Comparison of ENCODE assay signal across 8 cellular contexts in the genomic region with DNA sequence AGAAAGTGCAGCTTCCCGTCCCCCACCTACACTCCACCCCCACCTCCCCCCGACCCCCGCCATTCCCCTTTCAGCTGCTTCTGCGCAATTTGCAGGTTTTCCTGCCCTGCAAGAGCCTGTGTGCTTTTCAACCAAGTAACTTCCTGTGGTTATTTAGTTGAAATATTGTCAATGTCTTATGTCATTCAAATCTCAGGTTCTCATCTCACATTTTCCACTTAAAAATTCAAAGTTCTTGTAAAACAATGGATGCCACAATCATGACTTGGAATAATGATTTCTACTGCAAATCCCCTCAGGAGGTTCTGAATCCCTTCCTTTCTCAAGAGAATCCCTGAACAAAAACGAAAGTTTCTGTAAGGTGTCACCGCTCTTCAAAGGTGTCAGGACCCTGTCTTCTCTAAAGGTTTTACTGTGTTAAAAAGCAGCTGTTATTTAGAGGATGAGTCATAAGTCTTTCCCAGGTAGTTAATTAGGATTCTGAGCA. TPM values are rescaled to one million over a fixed set of nuclear protein-coding genes. Genes with fewer than 3 reads are reported as not detected.
DNase-seq lines count a peak whose midpoint lies in the region; ATAC-seq and TF ChIP-seq lines count a peak whose summit lies in the region.

No MANE protein-coding gene starts in this region.

- 43% methylated on average over 6 of the region's 6 CpGs for WGBS in liver
- 23% methylated on average over 6 of the region's 6 CpGs for WGBS in suprapubic skin

- peaks cover 53% of the 10 kb centered on the region for H3K4me1 ChIP-seq in CD8-positive, alpha-beta memory T cell (ENCODE audit: insufficient read depth, low read length)
- peaks cover 3 to 32% (median 15%) of the 10 kb centered on the region in 4 donors for H3K4me1 ChIP-seq in liver (ENCODE audit: control insufficient read depth in 4 of 4, insufficient read depth in 4 of 4, low read length in 3 of 4)
- peaks cover 47% of the 10 kb centered on the region for H3K4me1 ChIP-seq in suprapubic skin

- peaks cover 9 to 53% (median 13%) of the 10 kb centered on the region in 3 donors for H3K36me3 Mint-ChIP-seq in CD8-positive, alpha-beta memory T cell

- POLR2A ChIA-PET in CD8-positive, alpha-beta memory T cell (lab: Charles Lee): interaction anchor here (0.7 to 7.3 kb wide), 15 partner anchors 10 to 775 kb away, joined by 3 to 128 read pairs (median 4); a partner anchor contains a TSS

- peak overlapping the region; percentile 95 for H3K4me3 ChIP-seq in CD8-positive, alpha-beta memory T cell (ENCODE audit: low read length)
- peak overlapping the region; percentile 79 for H3K4me3 ChIP-seq in NB4 (ENCODE audit: low read depth, low read length)
- no peak overlapping the region for H3K4me3 ChIP-seq in liver (ENCODE audit: low read depth in 1 of 3, low read length in 3 of 3)
- H3K4me3 ChIP-seq in suprapubic skin: peak overlapping the region; percentile 86

- TF ChIP-seq POLR2A in NB4 (IDR thresholded peaks at IDR 0.05; ENCODE audit: extremely low read depth, insufficient read length) (no peak), suprapubic skin (IDR thresholded peaks at IDR 0.05) (no peak)

- H3K9me3 ChIP-seq in CD8-positive, alpha-beta memory T cell (ENCODE audit: low read length): no peaks in the 10 kb centered on the region
- H3K9me3 ChIP-seq in liver (ENCODE audit: control insufficient read depth in 4 of 4, low read length in 3 of 4) (no peaks in the 10 kb centered on the region), suprapubic skin (no peaks in the 10 kb centered on the region)

- H3K4me3 Mint-ChIP-seq in CD8-positive, alpha-beta memory T cell: peak overlapping the region; percentile 94 to 100 (median 98)

- peak overlapping the region; percentile 99 for H3K27ac ChIP-seq in CD8-positive, alpha-beta memory T cell (ENCODE audit: low read depth, low read length)
- peak overlapping the region; percentile 95 for H3K27ac ChIP-seq in liver (ENCODE audit: low read depth in 1 of 2, low read length in 2 of 2)
- H3K27ac ChIP-seq in suprapubic skin: peak overlapping the region; percentile 97

- H3K9me3 Mint-ChIP-seq in CD8-positive, alpha-beta memory T cell: peaks cover 4 to 10% (median 8%) of the 10 kb centered on the region in 5 donors

- peaks cover 67 to 83% (median 73%) of the 10 kb centered on the region in 3 donors for H3K4me1 Mint-ChIP-seq in CD8-positive, alpha-beta memory T cell

- CTCF ChIA-PET in CD8-positive, alpha-beta memory T cell (lab: Charles Lee): interaction anchor here (1.0 to 4.8 kb wide), 12 partner anchors 10 to 514 kb away, joined by 3 to 45 read pairs (median 6); a partner anchor contains a TSS

- peaks cover 0 to 15% of the 10 kb centered on the region in 2 donors for H3K27me3 Mint-ChIP-seq in CD8-positive, alpha-beta memory T cell

- H3K27ac Mint-ChIP-seq in CD8-positive, alpha-beta memory T cell: peak overlapping the region; percentile 85 to 100 (median 100)

- H3K36me3 ChIP-seq in CD8-positive, alpha-beta memory T cell (ENCODE audit: insufficient read depth, low read length): peaks cover 4% of the 10 kb centered on the region
- peaks cover 0 to under 1% (median 0%) of the 10 kb centered on the region in 4 donors for H3K36me3 ChIP-seq in liver (ENCODE audit: control insufficient read depth in 4 of 4, insufficient read depth in 3 of 4, low read depth in 1 of 4, low read length in 3 of 4)
- H3K36me3 ChIP-seq in suprapubic skin: no peaks in the 10 kb centered on the region

- peak; percentile 21 to 78 (median 71) for DNase-seq in CD8-positive, alpha-beta memory T cell
- DNase-seq in NB4 (ENCODE audit: low read depth): peak; percentile 49
- DNase-seq in activated gamma-delta T cell treated with anti-CD3 and anti-CD28 coated beads, Interleukin-2, amount 50 U/mL, for 16 hours (ENCODE audit: low read depth): peak; percentile 18
- DNase-seq in suprapubic skin (ENCODE audit: low spot score in 2 of 2): no peak
- no peak for DNase-seq in NCI-H526 (lab: John Stamatoyannopoulos, UW)
- DNase-seq in NCI-H187 (lab: John Stamatoyannopoulos, UW): no peak

- TF ChIP-seq RAD21 in liver (IDR thresholded peaks at IDR 0.05): no peak

- H3K9ac ChIP-seq in liver (ENCODE audit: low read depth in 1 of 2, low read length in 2 of 2): peak overlapping the region in 1 of 2 donors; percentile 60

- TF ChIP-seq CTCF in NB4 (IDR thresholded peaks at IDR 0.05; ENCODE audit: low read depth, low read length) (no peak), liver (IDR thresholded peaks at IDR 0.05; ENCODE audit: low read depth, low read length, missing input control) (no peak), suprapubic skin (IDR thresholded peaks at IDR 0.05) (no peak)

- no peaks in the 10 kb centered on the region for H3K27me3 ChIP-seq in CD8-positive, alpha-beta memory T cell (ENCODE audit: insufficient read depth, low read length, poor library complexity, severe bottlenecking)
- H3K27me3 ChIP-seq in liver (ENCODE audit: control insufficient read depth in 4 of 4, insufficient read depth in 4 of 4, low read length in 3 of 4): no peaks in the 10 kb centered on the region
- H3K27me3 ChIP-seq in suprapubic skin: no peaks in the 10 kb centered on the region

- no peak for ATAC-seq in GM18868 (IDR thresholded peaks at IDR 0.05; ENCODE audit: unreplicated experiment)

- TF ChIP-seq EP300 in suprapubic skin (IDR thresholded peaks at IDR 0.05): no peak

TF ChIP-seq in liver, 16 proteins besides CTCF, POLR2A, EP300 and RAD21:
- TF ChIP-seq YY1 (IDR thresholded peaks at IDR 0.05) (no peak), FOXA2 (IDR thresholded peaks at IDR 0.05) (no peak), TAF1 (conservative IDR thresholded peaks at IDR 0.05) (no peak), JUND (IDR thresholded peaks at IDR 0.05) (no peak)
- TF ChIP-seq, protein P1, sequence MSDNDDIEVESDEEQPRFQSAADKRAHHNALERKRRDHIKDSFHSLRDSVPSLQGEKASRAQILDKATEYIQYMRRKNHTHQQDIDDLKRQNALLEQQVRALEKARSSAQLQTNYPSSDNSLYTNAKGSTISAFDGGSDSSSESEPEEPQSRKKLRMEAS (IDR thresholded peaks at IDR 0.05): no peak
- TF ChIP-seq, protein P2, sequence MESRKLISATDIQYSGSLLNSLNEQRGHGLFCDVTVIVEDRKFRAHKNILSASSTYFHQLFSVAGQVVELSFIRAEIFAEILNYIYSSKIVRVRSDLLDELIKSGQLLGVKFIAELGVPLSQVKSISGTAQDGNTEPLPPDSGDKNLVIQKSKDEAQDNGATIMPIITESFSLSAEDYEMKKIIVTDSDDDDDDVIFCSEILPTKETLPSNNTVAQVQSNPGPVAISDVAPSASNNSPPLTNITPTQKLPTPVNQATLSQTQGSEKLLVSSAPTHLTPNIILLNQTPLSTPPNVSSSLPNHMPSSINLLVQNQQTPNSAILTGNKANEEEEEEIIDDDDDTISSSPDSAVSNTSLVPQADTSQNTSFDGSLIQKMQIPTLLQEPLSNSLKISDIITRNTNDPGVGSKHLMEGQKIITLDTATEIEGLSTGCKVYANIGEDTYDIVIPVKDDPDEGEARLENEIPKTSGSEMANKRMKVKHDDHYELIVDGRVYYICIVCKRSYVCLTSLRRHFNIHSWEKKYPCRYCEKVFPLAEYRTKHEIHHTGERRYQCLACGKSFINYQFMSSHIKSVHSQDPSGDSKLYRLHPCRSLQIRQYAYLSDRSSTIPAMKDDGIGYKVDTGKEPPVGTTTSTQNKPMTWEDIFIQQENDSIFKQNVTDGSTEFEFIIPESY (IDR thresholded peaks at IDR 0.05): no peak

RNA-seq across cellular contexts. Expression of a gene that starts 31.6 kb away (rescaled TPM):
- total RNA-seq in CD8-positive, alpha-beta memory T cell: 100 to 1,000 TPM; 149 to 156 TPM
- polyA plus RNA-seq in CD8-positive, alpha-beta memory T cell: 70.2 TPM
- 10 to 100 TPM; 10.9 to 13.6 TPM for total RNA-seq in liver
- polyA plus RNA-seq in liver: 10 to 100 TPM in 1 of 2 donors, 1 to 10 TPM in 1; 9.9 to 16.6 TPM
- 10 to 100 TPM; 16.7 to 24.4 (median 19.7) TPM for total RNA-seq in suprapubic skin

RNA-seq across cellular contexts. Expression of a gene that starts 31.8 kb away (rescaled TPM):
- 1 to 10 TPM; 3.1 TPM for total RNA-seq in CD8-positive, alpha-beta memory T cell
- polyA plus RNA-seq in CD8-positive, alpha-beta memory T cell: 0.95 TPM
- 1 to 10 TPM in 1 of 2 donors, under 1 TPM in 1; 0.50 to 1.5 TPM for total RNA-seq in liver
- 1 to 10 TPM in 1 of 2 donors, under 1 TPM in 1; 0.53 to 1.9 TPM for polyA plus RNA-seq in liver
- total RNA-seq in suprapubic skin: under 1 TPM in 2 of 4 donors, not detected in 2; 0.31 to 0.83 TPM

RNA-seq across cellular contexts. Expression of a gene that starts 42.3 kb away (rescaled TPM):
- not detected for total RNA-seq in CD8-positive, alpha-beta memory T cell
- not detected for polyA plus RNA-seq in CD8-positive, alpha-beta memory T cell
- total RNA-seq in liver (under 1 TPM; 0.59 to 0.93 TPM), suprapubic skin (not detected)
- under 1 TPM; 0.17 to 0.54 TPM for polyA plus RNA-seq in liver

Comparison
In these comparisons a context has a peak if more than half of its experiments do, and no peak if none do; other contexts are left out.
1. DNase-seq: peak in CD8-positive, alpha-beta memory T cell (5 of 5), NB4 (single experiment) and activated gamma-delta T cell treated with anti-CD3 and anti-CD28 coated beads, Interleukin-2, amount 50 U/mL, for 16 hours (single experiment); none in suprapubic skin (0 of 2), NCI-H526 (0 of 2) and NCI-H187 (0 of 2).
2. H3K4me3 ChIP-seq: peak in CD8-positive, alpha-beta memory T cell (single experiment), NB4 (single experiment) and suprapubic skin (single experiment); none in liver (0 of 3).
3. RNA of a gene that starts 31.6 kb away (total RNA-seq): 149 to 156 TPM in CD8-positive, alpha-beta memory T cell; 16.7 to 24.4 TPM in suprapubic skin and 10.9 to 13.6 TPM in liver; every median in the first group is over 4 times any median in the second.
4. Peak in every context shown above with its lines, with median percentiles within 50 percentile points of each other: H3K27ac ChIP-seq.